ENCODE assay signal across 1 cellular context in genomic region chr10:74231375-74231774, GRCh38.
TF ChIP-seq lines count a peak whose summit lies in the region.

No MANE protein-coding gene starts in this region.

TF ChIP-seq in HepG2, 621 proteins besides CTCF, POLR2A, EP300 and RAD21 (continued from another document):
- TF ChIP-seq BATF2 (CRISPR knock-in tag; IDR thresholded peaks at IDR 0.05) (no peak), NONO (IDR thresholded peaks at IDR 0.05) (no peak), NONO (CRISPR knock-in tag; conservative IDR thresholded peaks at IDR 0.05) (no peak), FOSL1 (CRISPR knock-in tag; IDR thresholded peaks at IDR 0.05; ENCODE audit: borderline replicate concordance) (peak; percentile 50; the same call in 1 of the 2 replicates), ZFP62 (CRISPR knock-in tag; IDR thresholded peaks at IDR 0.05) (no peak), ZNF550 (CRISPR knock-in tag; IDR thresholded peaks at IDR 0.05; ENCODE audit: borderline replicate concordance) (no peak), SETDB1 (CRISPR knock-in tag; IDR thresholded peaks at IDR 0.05; ENCODE audit: borderline replicate concordance) (no peak), TRIM22 (IDR thresholded peaks at IDR 0.05) (no peak), ZNF18 (CRISPR knock-in tag; IDR thresholded peaks at IDR 0.05; ENCODE audit: insufficient replicate concordance) (no peak), PRDM4 (CRISPR knock-in tag; IDR thresholded peaks at IDR 0.05; ENCODE audit: borderline replicate concordance) (no peak), HMG20B (CRISPR knock-in tag; conservative IDR thresholded peaks at IDR 0.05) (no peak), ZNF280B (CRISPR knock-in tag; IDR thresholded peaks at IDR 0.05; ENCODE audit: borderline replicate concordance) (no peak), NFE2 (CRISPR knock-in tag; IDR thresholded peaks at IDR 0.05) (no peak), HNRNPLL (IDR thresholded peaks at IDR 0.05; ENCODE audit: low read depth, low read length, poor library complexity, severe bottlenecking) (no peak)
